In genomic region chr15:78243491-78243941, GRCh38 we compare ENCODE assay signal across 9 cellular contexts. TPM values are rescaled to one million over a fixed set of nuclear protein-coding genes. Genes with fewer than 3 reads are reported as not detected.
DNase-seq lines count a peak whose midpoint lies in the region; ATAC-seq and TF ChIP-seq lines count a peak whose summit lies in the region.
"Had no signal": no experiment of that assay in that cellular context is flagged by ENCODE, and none has a peak within 500 bp of the region (broad histone marks: within the 10 kb centered on the region; RNA-seq: fewer than 3 reads in every experiment).

No MANE protein-coding gene starts in this region.

- CTCF ChIA-PET in CD4-positive, alpha-beta T cell (lab: Charles Lee), result interaction anchor here (0.7 kb wide), 1 partner anchor 8 kb away, joined by 3 read pairs; no protein-coding TSS in a partner anchor

- H3K36me3 ChIP-seq in BLaER1 (no peaks in the 10 kb centered on the region), NT2/D1 (ENCODE audit: insufficient read depth, insufficient read length, low read length) (no peaks in the 10 kb centered on the region)

- H3K9ac ChIP-seq in BLaER1 (no peak overlapping the region), NT2/D1 (ENCODE audit: insufficient read length, low read depth) (peak overlapping the region; percentile 26)

- no peaks in the 10 kb centered on the region for H3K36me3 Mint-ChIP-seq in CD4-positive, alpha-beta T cell (ENCODE audit: low read depth)

- peak overlapping the region; percentile 44 for H3K4me2 ChIP-seq in BLaER1

- H3K4me1 ChIP-seq in BLaER1, result peaks cover 17% of the 10 kb centered on the region
- peaks cover 15% of the 10 kb centered on the region for H3K4me1 ChIP-seq in NT2/D1 (ENCODE audit: insufficient read depth, insufficient read length)

- H3K4me1 Mint-ChIP-seq in CD4-positive, alpha-beta T cell (ENCODE audit: low read depth), result peaks cover 4% of the 10 kb centered on the region
- H3K4me1 Mint-ChIP-seq: activated naive CD8-positive, alpha-beta T cell treated with anti-CD3 and anti-CD28 coated beads, Interleukin-2, amount 50 U/mL, for 24 hours had no signal

- H3K27ac Mint-ChIP-seq in CD4-positive, alpha-beta T cell, result no peak overlapping the region
- H3K27ac Mint-ChIP-seq: activated naive CD8-positive, alpha-beta T cell treated with anti-CD3 and anti-CD28 coated beads, Interleukin-2, amount 50 U/mL, for 24 hours had no signal

- POLR2A ChIA-PET in CD4-positive, alpha-beta T cell (lab: Charles Lee), result no interaction called here

- DNase-seq in NT2/D1 (ENCODE audit: low read depth, low spot score), result peak; percentile 54
- DNase-seq in fibroblast of mammary gland (ENCODE audit: low read depth), result peak; percentile 22
- peak; percentile 85 for DNase-seq in mesenteric fat pad (ENCODE audit: low spot score)
- DNase-seq in CD4-positive, alpha-beta T cell, result no peak
- no peak for DNase-seq in SKM-1 (lab: John Stamatoyannopoulos, UW; ENCODE audit: unreplicated experiment)
- no peak for DNase-seq in OCI-M2 (lab: John Stamatoyannopoulos, UW; ENCODE audit: unreplicated experiment)
- DNase-seq in activated effector memory CD4-positive, alpha-beta T cell treated with Interleukin-2 at 50 U/mL for 16 hours, result no peak
- DNase-seq: activated naive CD8-positive, alpha-beta T cell treated with anti-CD3 and anti-CD28 coated beads, Interleukin-2, amount 50 U/mL, for 24 hours had no signal

- H3K27me3 ChIP-seq in BLaER1, result no peaks in the 10 kb centered on the region
- H3K27me3 ChIP-seq in NT2/D1 (ENCODE audit: insufficient read depth, insufficient read length), result no peaks in the 10 kb centered on the region
- H3K27me3 ChIP-seq in CD4-positive, alpha-beta T cell (ENCODE audit: control insufficient read depth, insufficient read depth, low read length), result no peaks in the 10 kb centered on the region

- no peak overlapping the region for H3K4me3 Mint-ChIP-seq in CD4-positive, alpha-beta T cell
- H3K4me3 Mint-ChIP-seq: activated naive CD8-positive, alpha-beta T cell treated with anti-CD3 and anti-CD28 coated beads, Interleukin-2, amount 50 U/mL, for 24 hours had no signal

- H3K9me3 ChIP-seq in BLaER1 (no peaks in the 10 kb centered on the region), NT2/D1 (ENCODE audit: insufficient read depth, low read length) (peaks cover 12% of the 10 kb centered on the region; the same call in 1 of the 2 replicates)
- no peaks in the 10 kb centered on the region for H3K9me3 ChIP-seq in CD4-positive, alpha-beta T cell (ENCODE audit: control insufficient read depth, low read length)

- H3K4me3 ChIP-seq in BLaER1, result no peak overlapping the region
- H3K4me3 ChIP-seq in NT2/D1 (ENCODE audit: insufficient read length, low read depth), result no peak overlapping the region
- H3K4me3 ChIP-seq in fibroblast of mammary gland (ENCODE audit: control insufficient read depth, low read depth, low read length), result no peak overlapping the region

- no peak for TF ChIP-seq CTCF in fibroblast of mammary gland (conservative IDR thresholded peaks at IDR 0.05; ENCODE audit: control insufficient read depth, insufficient read depth, low read depth, low read length)
- TF ChIP-seq CTCF in CD4-positive, alpha-beta T cell (IDR thresholded peaks at IDR 0.05), result no peak

- no peak for ATAC-seq in CD4-positive, alpha-beta T cell (ENCODE audit: poor library complexity)
- ATAC-seq: activated naive CD8-positive, alpha-beta T cell treated with anti-CD3 and anti-CD28 coated beads, Interleukin-2, amount 50 U/mL, for 24 hours had no signal

- H4K20me1 ChIP-seq in BLaER1, result no peaks in the 10 kb centered on the region

- intact Hi-C loops in CD4-positive, alpha-beta T cell (cut with DNase I, micrococcal nuclease), result loop anchor here in 1 of 2 experiments (5.0 kb wide), 1 partner anchor 111 kb away; the partner anchor contains the start of gene CIB2

- H3K9me3 Mint-ChIP-seq in CD4-positive, alpha-beta T cell, result no peaks in the 10 kb centered on the region
- H3K9me3 Mint-ChIP-seq: activated naive CD8-positive, alpha-beta T cell treated with anti-CD3 and anti-CD28 coated beads, Interleukin-2, amount 50 U/mL, for 24 hours had no signal

- H3K27ac ChIP-seq in BLaER1, result no peak overlapping the region
- no peak overlapping the region for H3K27ac ChIP-seq in CD4-positive, alpha-beta T cell (ENCODE audit: low read depth, low read length)

- H3K27me3 Mint-ChIP-seq in CD4-positive, alpha-beta T cell, result no peaks in the 10 kb centered on the region

RNA-seq across cellular contexts. Expression of gene ACSBG1, which starts 9.2 kb away (rescaled TPM):
- not detected for total RNA-seq in mesenteric fat pad
- under 1 TPM; 0.05 to 0.22 TPM for total RNA-seq in CD4-positive, alpha-beta T cell

RNA-seq across cellular contexts. Expression of gene DNAJA4, which starts 20.8 kb away (rescaled TPM):
- 21.4 TPM for total RNA-seq in mesenteric fat pad
- 10 to 100 TPM; 47.0 to 48.5 TPM for total RNA-seq in CD4-positive, alpha-beta T cell

RNA-seq across cellular contexts. Expression of gene SKIC8, which starts 55.9 kb away (rescaled TPM):
- 50.9 TPM for total RNA-seq in mesenteric fat pad
- total RNA-seq in CD4-positive, alpha-beta T cell, result 10 to 100 TPM; 13.3 to 16.7 TPM

Comparison
In these comparisons a context has a peak if more than half of its experiments do, and no peak if none do; other contexts are left out.
1. DNase-seq: peak in NT2/D1 (single experiment), fibroblast of mammary gland (single experiment) and mesenteric fat pad (single experiment); none in CD4-positive, alpha-beta T cell (0 of 10), SKM-1 (single experiment), OCI-M2 (single experiment) and activated effector memory CD4-positive, alpha-beta T cell treated with Interleukin-2 at 50 U/mL for 16 hours (single experiment).